1 cellular context compared by ENCODE assay signal in the genomic region with DNA sequence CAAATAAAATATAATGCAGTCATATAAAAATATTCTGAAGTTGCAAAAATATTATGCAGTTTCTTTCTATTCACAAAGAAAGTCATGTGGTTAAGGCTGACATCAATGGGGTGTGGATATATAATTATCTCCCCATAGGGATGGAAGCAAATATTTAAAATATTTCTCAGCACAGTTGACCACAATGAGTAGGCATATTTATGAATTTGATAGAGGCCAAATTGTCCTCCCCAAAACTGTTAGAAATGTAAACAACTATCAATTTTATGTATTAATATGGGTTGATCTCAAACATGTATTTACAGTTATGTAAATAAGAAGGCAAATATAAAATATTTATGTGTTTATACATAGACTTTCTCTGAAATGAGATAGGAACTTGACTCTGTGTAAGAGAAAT.
TF ChIP-seq lines count a peak whose summit lies in the region.

No MANE protein-coding gene starts in this region.

TF ChIP-seq in K562, 482 proteins besides CTCF, POLR2A, EP300 and RAD21 (continued from another document and continues in another):
- TF ChIP-seq, protein P1, sequence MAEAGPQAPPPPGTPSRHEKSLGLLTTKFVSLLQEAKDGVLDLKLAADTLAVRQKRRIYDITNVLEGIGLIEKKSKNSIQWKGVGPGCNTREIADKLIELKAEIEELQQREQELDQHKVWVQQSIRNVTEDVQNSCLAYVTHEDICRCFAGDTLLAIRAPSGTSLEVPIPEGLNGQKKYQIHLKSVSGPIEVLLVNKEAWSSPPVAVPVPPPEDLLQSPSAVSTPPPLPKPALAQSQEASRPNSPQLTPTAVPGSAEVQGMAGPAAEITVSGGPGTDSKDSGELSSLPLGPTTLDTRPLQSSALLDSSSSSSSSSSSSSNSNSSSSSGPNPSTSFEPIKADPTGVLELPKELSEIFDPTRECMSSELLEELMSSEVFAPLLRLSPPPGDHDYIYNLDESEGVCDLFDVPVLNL (CRISPR knock-in tag; IDR thresholded peaks at IDR 0.05; ENCODE audit: low read depth), result no peak
- TF ChIP-seq BHLHE40 (IDR thresholded peaks at IDR 0.05; ENCODE audit: low read length), result no peak
- no peak for TF ChIP-seq TCF7L2 (IDR thresholded peaks at IDR 0.05; ENCODE audit: low read depth, low read length)
- TF ChIP-seq TOE1 (IDR thresholded peaks at IDR 0.05; ENCODE audit: borderline replicate concordance), result no peak
- TF ChIP-seq TOE1 (CRISPR knock-in tag; IDR thresholded peaks at IDR 0.05; ENCODE audit: borderline replicate concordance, low read depth), result no peak
- TF ChIP-seq RBM22 (IDR thresholded peaks at IDR 0.05; ENCODE audit: low read depth, low read length, poor library complexity, severe bottlenecking), result no peak
- no peak for TF ChIP-seq ZNF766 (CRISPR knock-in tag; conservative IDR thresholded peaks at IDR 0.05)
- no peak for TF ChIP-seq HDAC8 (tag; IDR thresholded peaks at IDR 0.05)
- TF ChIP-seq, protein P2, sequence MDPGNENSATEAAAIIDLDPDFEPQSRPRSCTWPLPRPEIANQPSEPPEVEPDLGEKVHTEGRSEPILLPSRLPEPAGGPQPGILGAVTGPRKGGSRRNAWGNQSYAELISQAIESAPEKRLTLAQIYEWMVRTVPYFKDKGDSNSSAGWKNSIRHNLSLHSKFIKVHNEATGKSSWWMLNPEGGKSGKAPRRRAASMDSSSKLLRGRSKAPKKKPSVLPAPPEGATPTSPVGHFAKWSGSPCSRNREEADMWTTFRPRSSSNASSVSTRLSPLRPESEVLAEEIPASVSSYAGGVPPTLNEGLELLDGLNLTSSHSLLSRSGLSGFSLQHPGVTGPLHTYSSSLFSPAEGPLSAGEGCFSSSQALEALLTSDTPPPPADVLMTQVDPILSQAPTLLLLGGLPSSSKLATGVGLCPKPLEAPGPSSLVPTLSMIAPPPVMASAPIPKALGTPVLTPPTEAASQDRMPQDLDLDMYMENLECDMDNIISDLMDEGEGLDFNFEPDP (CRISPR knock-in tag; IDR thresholded peaks at IDR 0.05), result no peak
- TF ChIP-seq, protein P3, sequence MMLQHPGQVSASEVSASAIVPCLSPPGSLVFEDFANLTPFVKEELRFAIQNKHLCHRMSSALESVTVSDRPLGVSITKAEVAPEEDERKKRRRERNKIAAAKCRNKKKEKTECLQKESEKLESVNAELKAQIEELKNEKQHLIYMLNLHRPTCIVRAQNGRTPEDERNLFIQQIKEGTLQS (IDR thresholded peaks at IDR 0.05), result no peak
- TF ChIP-seq, protein P3 (CRISPR knock-in tag; conservative IDR thresholded peaks at IDR 0.05), result no peak
- TF ChIP-seq, protein P4, sequence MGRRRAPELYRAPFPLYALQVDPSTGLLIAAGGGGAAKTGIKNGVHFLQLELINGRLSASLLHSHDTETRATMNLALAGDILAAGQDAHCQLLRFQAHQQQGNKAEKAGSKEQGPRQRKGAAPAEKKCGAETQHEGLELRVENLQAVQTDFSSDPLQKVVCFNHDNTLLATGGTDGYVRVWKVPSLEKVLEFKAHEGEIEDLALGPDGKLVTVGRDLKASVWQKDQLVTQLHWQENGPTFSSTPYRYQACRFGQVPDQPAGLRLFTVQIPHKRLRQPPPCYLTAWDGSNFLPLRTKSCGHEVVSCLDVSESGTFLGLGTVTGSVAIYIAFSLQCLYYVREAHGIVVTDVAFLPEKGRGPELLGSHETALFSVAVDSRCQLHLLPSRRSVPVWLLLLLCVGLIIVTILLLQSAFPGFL (CRISPR knock-in tag; IDR thresholded peaks at IDR 0.05), result no peak
- no peak for TF ChIP-seq EZH2 (IDR thresholded peaks at IDR 0.05; ENCODE audit: borderline replicate concordance, low read depth, low read length)
- TF ChIP-seq, protein P5, sequence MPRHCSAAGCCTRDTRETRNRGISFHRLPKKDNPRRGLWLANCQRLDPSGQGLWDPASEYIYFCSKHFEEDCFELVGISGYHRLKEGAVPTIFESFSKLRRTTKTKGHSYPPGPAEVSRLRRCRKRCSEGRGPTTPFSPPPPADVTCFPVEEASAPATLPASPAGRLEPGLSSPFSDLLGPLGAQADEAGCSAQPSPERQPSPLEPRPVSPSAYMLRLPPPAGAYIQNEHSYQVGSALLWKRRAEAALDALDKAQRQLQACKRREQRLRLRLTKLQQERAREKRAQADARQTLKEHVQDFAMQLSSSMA (CRISPR knock-in tag; IDR thresholded peaks at IDR 0.05), result no peak
- TF ChIP-seq FOXK1 (CRISPR knock-in tag; IDR thresholded peaks at IDR 0.05; ENCODE audit: borderline replicate concordance), result no peak
- no peak for TF ChIP-seq SRSF1 (IDR thresholded peaks at IDR 0.05; ENCODE audit: low read depth, low read length)
- TF ChIP-seq CXXC5 (CRISPR knock-in tag; IDR thresholded peaks at IDR 0.05), result no peak
- TF ChIP-seq GATAD2A (IDR thresholded peaks at IDR 0.05), result no peak
- TF ChIP-seq SLC30A9 (CRISPR knock-in tag; IDR thresholded peaks at IDR 0.05), result no peak
- peak; percentile 90 for TF ChIP-seq NFE2 (IDR thresholded peaks at IDR 0.05; ENCODE audit: low read depth)
- no peak for TF ChIP-seq ZNF561 (CRISPR knock-in tag; conservative IDR thresholded peaks at IDR 0.05)
- TF ChIP-seq, protein P6, sequence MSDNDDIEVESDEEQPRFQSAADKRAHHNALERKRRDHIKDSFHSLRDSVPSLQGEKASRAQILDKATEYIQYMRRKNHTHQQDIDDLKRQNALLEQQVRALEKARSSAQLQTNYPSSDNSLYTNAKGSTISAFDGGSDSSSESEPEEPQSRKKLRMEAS (CRISPR knock-in tag; IDR thresholded peaks at IDR 0.05), result no peak
- TF ChIP-seq RBM39 (optimal IDR thresholded peaks at IDR 0.05; ENCODE audit: low read depth, low read length), result no peak
- TF ChIP-seq BCOR (IDR thresholded peaks at IDR 0.05), result no peak
- TF ChIP-seq, protein P7, sequence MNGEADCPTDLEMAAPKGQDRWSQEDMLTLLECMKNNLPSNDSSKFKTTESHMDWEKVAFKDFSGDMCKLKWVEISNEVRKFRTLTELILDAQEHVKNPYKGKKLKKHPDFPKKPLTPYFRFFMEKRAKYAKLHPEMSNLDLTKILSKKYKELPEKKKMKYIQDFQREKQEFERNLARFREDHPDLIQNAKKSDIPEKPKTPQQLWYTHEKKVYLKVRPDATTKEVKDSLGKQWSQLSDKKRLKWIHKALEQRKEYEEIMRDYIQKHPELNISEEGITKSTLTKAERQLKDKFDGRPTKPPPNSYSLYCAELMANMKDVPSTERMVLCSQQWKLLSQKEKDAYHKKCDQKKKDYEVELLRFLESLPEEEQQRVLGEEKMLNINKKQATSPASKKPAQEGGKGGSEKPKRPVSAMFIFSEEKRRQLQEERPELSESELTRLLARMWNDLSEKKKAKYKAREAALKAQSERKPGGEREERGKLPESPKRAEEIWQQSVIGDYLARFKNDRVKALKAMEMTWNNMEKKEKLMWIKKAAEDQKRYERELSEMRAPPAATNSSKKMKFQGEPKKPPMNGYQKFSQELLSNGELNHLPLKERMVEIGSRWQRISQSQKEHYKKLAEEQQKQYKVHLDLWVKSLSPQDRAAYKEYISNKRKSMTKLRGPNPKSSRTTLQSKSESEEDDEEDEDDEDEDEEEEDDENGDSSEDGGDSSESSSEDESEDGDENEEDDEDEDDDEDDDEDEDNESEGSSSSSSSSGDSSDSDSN (IDR thresholded peaks at IDR 0.05; ENCODE audit: borderline replicate concordance in 1 of 2, low read depth in 2 of 2, low read length in 2 of 2), result no peak
- no peak for TF ChIP-seq ZKSCAN1 (IDR thresholded peaks at IDR 0.05; ENCODE audit: low read depth, low read length)
- TF ChIP-seq, protein P8, sequence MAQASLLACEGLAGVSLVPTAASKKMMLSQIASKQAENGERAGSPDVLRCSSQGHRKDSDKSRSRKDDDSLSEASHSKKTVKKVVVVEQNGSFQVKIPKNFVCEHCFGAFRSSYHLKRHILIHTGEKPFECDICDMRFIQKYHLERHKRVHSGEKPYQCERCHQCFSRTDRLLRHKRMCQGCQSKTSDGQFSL (CRISPR knock-in tag; IDR thresholded peaks at IDR 0.05), result no peak
- TF ChIP-seq, protein P8 (tag; IDR thresholded peaks at IDR 0.05), result no peak
- TF ChIP-seq DNMT1 (IDR thresholded peaks at IDR 0.05), result no peak
- TF ChIP-seq HMGN3 (IDR thresholded peaks at IDR 0.05; ENCODE audit: borderline replicate concordance, extremely low read depth, insufficient read length, low read depth, low read length), result no peak
- no peak for TF ChIP-seq PTBP1 (IDR thresholded peaks at IDR 0.05; ENCODE audit: low read depth, low read length)
- no peak for TF ChIP-seq ZNF507 (tag; conservative IDR thresholded peaks at IDR 0.05)
- no peak for TF ChIP-seq ASH1L (IDR thresholded peaks at IDR 0.05; ENCODE audit: borderline replicate concordance, low read depth, partially characterized antibody)
- no peak for TF ChIP-seq SPI1 (IDR thresholded peaks at IDR 0.05; ENCODE audit: borderline replicate concordance, low read depth, low read length)
- TF ChIP-seq ZFP30 (CRISPR knock-in tag; IDR thresholded peaks at IDR 0.05; ENCODE audit: borderline replicate concordance), result no peak
- TF ChIP-seq, protein P9, sequence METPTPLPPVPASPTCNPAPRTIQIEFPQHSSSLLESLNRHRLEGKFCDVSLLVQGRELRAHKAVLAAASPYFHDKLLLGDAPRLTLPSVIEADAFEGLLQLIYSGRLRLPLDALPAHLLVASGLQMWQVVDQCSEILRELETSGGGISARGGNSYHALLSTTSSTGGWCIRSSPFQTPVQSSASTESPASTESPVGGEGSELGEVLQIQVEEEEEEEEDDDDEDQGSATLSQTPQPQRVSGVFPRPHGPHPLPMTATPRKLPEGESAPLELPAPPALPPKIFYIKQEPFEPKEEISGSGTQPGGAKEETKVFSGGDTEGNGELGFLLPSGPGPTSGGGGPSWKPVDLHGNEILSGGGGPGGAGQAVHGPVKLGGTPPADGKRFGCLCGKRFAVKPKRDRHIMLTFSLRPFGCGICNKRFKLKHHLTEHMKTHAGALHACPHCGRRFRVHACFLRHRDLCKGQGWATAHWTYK (CRISPR knock-in tag; IDR thresholded peaks at IDR 0.05), result no peak
- TF ChIP-seq ZNF274 (IDR thresholded peaks at IDR 0.05; ENCODE audit: borderline replicate concordance, low read depth, low read length), result no peak
- TF ChIP-seq ZBTB7A (IDR thresholded peaks at IDR 0.05; ENCODE audit: borderline replicate concordance, control insufficient read depth, low read depth, low read length), result no peak
- no peak for TF ChIP-seq TCFL5 (CRISPR knock-in tag; conservative IDR thresholded peaks at IDR 0.05)
- no peak for TF ChIP-seq LARP7 (IDR thresholded peaks at IDR 0.05)
- TF ChIP-seq, protein P10, sequence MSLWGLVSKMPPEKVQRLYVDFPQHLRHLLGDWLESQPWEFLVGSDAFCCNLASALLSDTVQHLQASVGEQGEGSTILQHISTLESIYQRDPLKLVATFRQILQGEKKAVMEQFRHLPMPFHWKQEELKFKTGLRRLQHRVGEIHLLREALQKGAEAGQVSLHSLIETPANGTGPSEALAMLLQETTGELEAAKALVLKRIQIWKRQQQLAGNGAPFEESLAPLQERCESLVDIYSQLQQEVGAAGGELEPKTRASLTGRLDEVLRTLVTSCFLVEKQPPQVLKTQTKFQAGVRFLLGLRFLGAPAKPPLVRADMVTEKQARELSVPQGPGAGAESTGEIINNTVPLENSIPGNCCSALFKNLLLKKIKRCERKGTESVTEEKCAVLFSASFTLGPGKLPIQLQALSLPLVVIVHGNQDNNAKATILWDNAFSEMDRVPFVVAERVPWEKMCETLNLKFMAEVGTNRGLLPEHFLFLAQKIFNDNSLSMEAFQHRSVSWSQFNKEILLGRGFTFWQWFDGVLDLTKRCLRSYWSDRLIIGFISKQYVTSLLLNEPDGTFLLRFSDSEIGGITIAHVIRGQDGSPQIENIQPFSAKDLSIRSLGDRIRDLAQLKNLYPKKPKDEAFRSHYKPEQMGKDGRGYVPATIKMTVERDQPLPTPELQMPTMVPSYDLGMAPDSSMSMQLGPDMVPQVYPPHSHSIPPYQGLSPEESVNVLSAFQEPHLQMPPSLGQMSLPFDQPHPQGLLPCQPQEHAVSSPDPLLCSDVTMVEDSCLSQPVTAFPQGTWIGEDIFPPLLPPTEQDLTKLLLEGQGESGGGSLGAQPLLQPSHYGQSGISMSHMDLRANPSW (CRISPR knock-in tag; IDR thresholded peaks at IDR 0.05), result no peak
- TF ChIP-seq NCOA2 (IDR thresholded peaks at IDR 0.05; ENCODE audit: partially characterized antibody in 2 of 2), result peak in 1 of 2 experiments; percentile 40
- no peak for TF ChIP-seq MTA3 (IDR thresholded peaks at IDR 0.05; ENCODE audit: borderline replicate concordance)
- TF ChIP-seq HDAC3 (IDR thresholded peaks at IDR 0.05; ENCODE audit: borderline replicate concordance, partially characterized antibody), result no peak
- TF ChIP-seq, protein P11, sequence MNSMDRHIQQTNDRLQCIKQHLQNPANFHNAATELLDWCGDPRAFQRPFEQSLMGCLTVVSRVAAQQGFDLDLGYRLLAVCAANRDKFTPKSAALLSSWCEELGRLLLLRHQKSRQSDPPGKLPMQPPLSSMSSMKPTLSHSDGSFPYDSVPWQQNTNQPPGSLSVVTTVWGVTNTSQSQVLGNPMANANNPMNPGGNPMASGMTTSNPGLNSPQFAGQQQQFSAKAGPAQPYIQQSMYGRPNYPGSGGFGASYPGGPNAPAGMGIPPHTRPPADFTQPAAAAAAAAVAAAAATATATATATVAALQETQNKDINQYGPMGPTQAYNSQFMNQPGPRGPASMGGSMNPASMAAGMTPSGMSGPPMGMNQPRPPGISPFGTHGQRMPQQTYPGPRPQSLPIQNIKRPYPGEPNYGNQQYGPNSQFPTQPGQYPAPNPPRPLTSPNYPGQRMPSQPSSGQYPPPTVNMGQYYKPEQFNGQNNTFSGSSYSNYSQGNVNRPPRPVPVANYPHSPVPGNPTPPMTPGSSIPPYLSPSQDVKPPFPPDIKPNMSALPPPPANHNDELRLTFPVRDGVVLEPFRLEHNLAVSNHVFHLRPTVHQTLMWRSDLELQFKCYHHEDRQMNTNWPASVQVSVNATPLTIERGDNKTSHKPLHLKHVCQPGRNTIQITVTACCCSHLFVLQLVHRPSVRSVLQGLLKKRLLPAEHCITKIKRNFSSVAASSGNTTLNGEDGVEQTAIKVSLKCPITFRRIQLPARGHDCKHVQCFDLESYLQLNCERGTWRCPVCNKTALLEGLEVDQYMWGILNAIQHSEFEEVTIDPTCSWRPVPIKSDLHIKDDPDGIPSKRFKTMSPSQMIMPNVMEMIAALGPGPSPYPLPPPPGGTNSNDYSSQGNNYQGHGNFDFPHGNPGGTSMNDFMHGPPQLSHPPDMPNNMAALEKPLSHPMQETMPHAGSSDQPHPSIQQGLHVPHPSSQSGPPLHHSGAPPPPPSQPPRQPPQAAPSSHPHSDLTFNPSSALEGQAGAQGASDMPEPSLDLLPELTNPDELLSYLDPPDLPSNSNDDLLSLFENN (IDR thresholded peaks at IDR 0.05; ENCODE audit: low read depth in 2 of 2, low read length in 2 of 2), result no peak
- TF ChIP-seq RUNX1 (IDR thresholded peaks at IDR 0.05; ENCODE audit: low read depth), result no peak
- no peak for TF ChIP-seq HOXB6 (CRISPR knock-in tag; IDR thresholded peaks at IDR 0.05; ENCODE audit: borderline replicate concordance)
- TF ChIP-seq SMARCC2 (IDR thresholded peaks at IDR 0.05; ENCODE audit: low read depth), result no peak
- TF ChIP-seq ZKSCAN3 (CRISPR knock-in tag; IDR thresholded peaks at IDR 0.05), result no peak
